ENCODE assay signal across 1 cellular context in genomic region chr15:101107625-101108457, GRCh38.
TF ChIP-seq lines count a peak whose summit lies in the region.

No MANE protein-coding gene starts in this region.

TF ChIP-seq in K562, 482 proteins besides CTCF, POLR2A, EP300 and RAD21 (continued from another document and continues in another):
- TF ChIP-seq ZBTB8A (IDR thresholded peaks at IDR 0.05; ENCODE audit: partially characterized antibody) = no peak
- TF ChIP-seq NR4A1 (CRISPR knock-in tag; IDR thresholded peaks at IDR 0.05) = no peak
- TF ChIP-seq NR4A1 (tag; IDR thresholded peaks at IDR 0.05) = 0 out of 2 replicates have a peak, but pooled peaks have one; percentile 37
- TF ChIP-seq POLR2AphosphoS5 (IDR thresholded peaks at IDR 0.05; ENCODE audit: control insufficient read depth, insufficient read depth, low read depth, low read length) = peak; percentile 51; the same call in 1 of the 2 replicates
- peak; percentile 95 for TF ChIP-seq CBFA2T3 (IDR thresholded peaks at IDR 0.05)
- TF ChIP-seq PRDM10 (IDR thresholded peaks at IDR 0.05; ENCODE audit: partially characterized antibody) = peak; percentile 62
- no peak for TF ChIP-seq ELF4 (CRISPR knock-in tag; IDR thresholded peaks at IDR 0.05)
- peak; percentile 88 for TF ChIP-seq ARID1B (IDR thresholded peaks at IDR 0.05)
- TF ChIP-seq C11orf30 (IDR thresholded peaks at IDR 0.05; ENCODE audit: low read depth) = no peak
- TF ChIP-seq CEBPG (CRISPR knock-in tag; IDR thresholded peaks at IDR 0.05) = no peak
- no peak for TF ChIP-seq CEBPG (tag; conservative IDR thresholded peaks at IDR 0.05 in 1 of 2, IDR thresholded peaks at IDR 0.05 in 1 of 2)
- TF ChIP-seq PHB2 (IDR thresholded peaks at IDR 0.05; ENCODE audit: low read depth) = peak; percentile 61
- peak; percentile 77 for TF ChIP-seq SMAD4 (CRISPR knock-in tag; conservative IDR thresholded peaks at IDR 0.05)
- no peak; the same call in 1 of the 2 replicates for TF ChIP-seq CXXC5 (CRISPR knock-in tag; IDR thresholded peaks at IDR 0.05)
- no peak for TF ChIP-seq ZNF143 (CRISPR knock-in tag; IDR thresholded peaks at IDR 0.05)
- TF ChIP-seq CCNT2 (IDR thresholded peaks at IDR 0.05; ENCODE audit: borderline replicate concordance, extremely low read depth, insufficient read length, low read depth, low read length) = peak; percentile 35
- TF ChIP-seq, protein P1, sequence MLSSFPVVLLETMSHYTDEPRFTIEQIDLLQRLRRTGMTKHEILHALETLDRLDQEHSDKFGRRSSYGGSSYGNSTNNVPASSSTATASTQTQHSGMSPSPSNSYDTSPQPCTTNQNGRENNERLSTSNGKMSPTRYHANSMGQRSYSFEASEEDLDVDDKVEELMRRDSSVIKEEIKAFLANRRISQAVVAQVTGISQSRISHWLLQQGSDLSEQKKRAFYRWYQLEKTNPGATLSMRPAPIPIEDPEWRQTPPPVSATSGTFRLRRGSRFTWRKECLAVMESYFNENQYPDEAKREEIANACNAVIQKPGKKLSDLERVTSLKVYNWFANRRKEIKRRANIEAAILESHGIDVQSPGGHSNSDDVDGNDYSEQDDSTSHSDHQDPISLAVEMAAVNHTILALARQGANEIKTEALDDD (IDR thresholded peaks at IDR 0.05) = no peak
- TF ChIP-seq, protein P2, sequence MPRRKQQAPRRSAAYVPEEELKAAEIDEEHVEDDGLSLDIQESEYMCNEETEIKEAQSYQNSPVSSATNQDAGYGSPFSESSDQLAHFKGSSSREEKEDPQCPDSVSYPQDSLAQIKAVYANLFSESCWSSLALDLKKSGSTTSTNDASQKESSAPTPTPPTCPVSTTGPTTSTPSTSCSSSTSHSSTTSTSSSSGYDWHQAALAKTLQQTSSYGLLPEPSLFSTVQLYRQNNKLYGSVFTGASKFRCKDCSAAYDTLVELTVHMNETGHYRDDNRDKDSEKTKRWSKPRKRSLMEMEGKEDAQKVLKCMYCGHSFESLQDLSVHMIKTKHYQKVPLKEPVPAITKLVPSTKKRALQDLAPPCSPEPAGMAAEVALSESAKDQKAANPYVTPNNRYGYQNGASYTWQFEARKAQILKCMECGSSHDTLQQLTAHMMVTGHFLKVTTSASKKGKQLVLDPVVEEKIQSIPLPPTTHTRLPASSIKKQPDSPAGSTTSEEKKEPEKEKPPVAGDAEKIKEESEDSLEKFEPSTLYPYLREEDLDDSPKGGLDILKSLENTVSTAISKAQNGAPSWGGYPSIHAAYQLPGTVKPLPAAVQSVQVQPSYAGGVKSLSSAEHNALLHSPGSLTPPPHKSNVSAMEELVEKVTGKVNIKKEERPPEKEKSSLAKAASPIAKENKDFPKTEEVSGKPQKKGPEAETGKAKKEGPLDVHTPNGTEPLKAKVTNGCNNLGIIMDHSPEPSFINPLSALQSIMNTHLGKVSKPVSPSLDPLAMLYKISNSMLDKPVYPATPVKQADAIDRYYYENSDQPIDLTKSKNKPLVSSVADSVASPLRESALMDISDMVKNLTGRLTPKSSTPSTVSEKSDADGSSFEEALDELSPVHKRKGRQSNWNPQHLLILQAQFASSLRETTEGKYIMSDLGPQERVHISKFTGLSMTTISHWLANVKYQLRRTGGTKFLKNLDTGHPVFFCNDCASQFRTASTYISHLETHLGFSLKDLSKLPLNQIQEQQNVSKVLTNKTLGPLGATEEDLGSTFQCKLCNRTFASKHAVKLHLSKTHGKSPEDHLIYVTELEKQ (CRISPR knock-in tag; IDR thresholded peaks at IDR 0.05) = no peak
- TF ChIP-seq WHSC1 (IDR thresholded peaks at IDR 0.05; ENCODE audit: low read length) = no peak
- no peak for TF ChIP-seq SMAD1 (IDR thresholded peaks at IDR 0.05; ENCODE audit: low read depth, low read length, partially characterized antibody)
- peak; percentile 95 for TF ChIP-seq TEAD4 (IDR thresholded peaks at IDR 0.05; ENCODE audit: low read length)
- no peak for TF ChIP-seq TEAD4 (CRISPR knock-in tag; IDR thresholded peaks at IDR 0.05; ENCODE audit: borderline replicate concordance)
- TF ChIP-seq ZNF133 (CRISPR knock-in tag; IDR thresholded peaks at IDR 0.05) = no peak
- peak; percentile 47; the same call in 1 of the 2 replicates for TF ChIP-seq SP1 (CRISPR knock-in tag; IDR thresholded peaks at IDR 0.05)
- no peak for TF ChIP-seq MCM2 (IDR thresholded peaks at IDR 0.05; ENCODE audit: low read depth)
- TF ChIP-seq FOXJ3 (CRISPR knock-in tag; IDR thresholded peaks at IDR 0.05) = no peak
- peak in 1 of 2 experiments; percentile 68; a peak in 1 of 4 replicates for TF ChIP-seq ZMIZ1 (IDR thresholded peaks at IDR 0.05; ENCODE audit: low read depth in 2 of 2, low read length in 2 of 2)
- TF ChIP-seq ZNF436 (CRISPR knock-in tag; IDR thresholded peaks at IDR 0.05) = no peak
- no peak for TF ChIP-seq ZNF121 (CRISPR knock-in tag; conservative IDR thresholded peaks at IDR 0.05)
- TF ChIP-seq KDM1A (IDR thresholded peaks at IDR 0.05) = peak; percentile 84 to 88
- TF ChIP-seq TARDBP (IDR thresholded peaks at IDR 0.05) = no peak
- no peak for TF ChIP-seq TGIF2 (CRISPR knock-in tag; IDR thresholded peaks at IDR 0.05)
- peak; percentile 49; the same call in 1 of the 2 replicates for TF ChIP-seq FOSL1 (tag; conservative IDR thresholded peaks at IDR 0.05)
- peak; percentile 89 for TF ChIP-seq NCOR1 (IDR thresholded peaks at IDR 0.05)
- peak; percentile 85 for TF ChIP-seq FOXM1 (IDR thresholded peaks at IDR 0.05; ENCODE audit: low read depth)
- TF ChIP-seq FOXM1 (CRISPR knock-in tag; IDR thresholded peaks at IDR 0.05; ENCODE audit: low read depth) = no peak
- TF ChIP-seq TRIM24 (IDR thresholded peaks at IDR 0.05) = peak; percentile 74 to 77
- peak; percentile 75 for TF ChIP-seq NFIC (IDR thresholded peaks at IDR 0.05)
- TF ChIP-seq, protein P3, sequence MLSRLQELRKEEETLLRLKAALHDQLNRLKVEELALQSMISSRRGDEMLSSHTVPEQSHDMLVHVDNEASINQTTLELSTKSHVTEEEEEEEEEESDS (CRISPR knock-in tag; IDR thresholded peaks at IDR 0.05) = no peak
- TF ChIP-seq, protein P4, sequence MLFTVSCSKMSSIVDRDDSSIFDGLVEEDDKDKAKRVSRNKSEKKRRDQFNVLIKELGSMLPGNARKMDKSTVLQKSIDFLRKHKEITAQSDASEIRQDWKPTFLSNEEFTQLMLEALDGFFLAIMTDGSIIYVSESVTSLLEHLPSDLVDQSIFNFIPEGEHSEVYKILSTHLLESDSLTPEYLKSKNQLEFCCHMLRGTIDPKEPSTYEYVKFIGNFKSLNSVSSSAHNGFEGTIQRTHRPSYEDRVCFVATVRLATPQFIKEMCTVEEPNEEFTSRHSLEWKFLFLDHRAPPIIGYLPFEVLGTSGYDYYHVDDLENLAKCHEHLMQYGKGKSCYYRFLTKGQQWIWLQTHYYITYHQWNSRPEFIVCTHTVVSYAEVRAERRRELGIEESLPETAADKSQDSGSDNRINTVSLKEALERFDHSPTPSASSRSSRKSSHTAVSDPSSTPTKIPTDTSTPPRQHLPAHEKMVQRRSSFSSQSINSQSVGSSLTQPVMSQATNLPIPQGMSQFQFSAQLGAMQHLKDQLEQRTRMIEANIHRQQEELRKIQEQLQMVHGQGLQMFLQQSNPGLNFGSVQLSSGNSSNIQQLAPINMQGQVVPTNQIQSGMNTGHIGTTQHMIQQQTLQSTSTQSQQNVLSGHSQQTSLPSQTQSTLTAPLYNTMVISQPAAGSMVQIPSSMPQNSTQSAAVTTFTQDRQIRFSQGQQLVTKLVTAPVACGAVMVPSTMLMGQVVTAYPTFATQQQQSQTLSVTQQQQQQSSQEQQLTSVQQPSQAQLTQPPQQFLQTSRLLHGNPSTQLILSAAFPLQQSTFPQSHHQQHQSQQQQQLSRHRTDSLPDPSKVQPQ (CRISPR knock-in tag; IDR thresholded peaks at IDR 0.05; ENCODE audit: borderline replicate concordance) = no peak
- no peak for TF ChIP-seq NR2C1 (IDR thresholded peaks at IDR 0.05)
- TF ChIP-seq NR2C1 (tag; IDR thresholded peaks at IDR 0.05) = 0 out of 2 replicates have a peak, but pooled peaks have one; percentile 28
- TF ChIP-seq POLR3A (IDR thresholded peaks at IDR 0.05; ENCODE audit: borderline replicate concordance, extremely low read depth, insufficient read depth, insufficient read length) = no peak
- no peak for TF ChIP-seq ZNF3 (CRISPR knock-in tag; IDR thresholded peaks at IDR 0.05)
- TF ChIP-seq PHB (CRISPR knock-in tag; IDR thresholded peaks at IDR 0.05) = no peak
- TF ChIP-seq SREBF2 (CRISPR knock-in tag; IDR thresholded peaks at IDR 0.05) = no peak
- TF ChIP-seq ZNF146 (CRISPR knock-in tag; IDR thresholded peaks at IDR 0.05; ENCODE audit: unreplicated experiment) = no peak
- TF ChIP-seq FOXA3 (CRISPR knock-in tag; conservative IDR thresholded peaks at IDR 0.05 in 1 of 2, IDR thresholded peaks at IDR 0.05 in 1 of 2) = peak in 1 of 2 experiments; percentile 74; a peak in 2 of 4 replicates
- no peak for TF ChIP-seq ARID2 (IDR thresholded peaks at IDR 0.05)
- no peak for TF ChIP-seq FOXA1 (IDR thresholded peaks at IDR 0.05; ENCODE audit: borderline replicate concordance)
- TF ChIP-seq ARID3B (CRISPR knock-in tag; IDR thresholded peaks at IDR 0.05; ENCODE audit: borderline replicate concordance) = no peak
- TF ChIP-seq VEZF1 (CRISPR knock-in tag; IDR thresholded peaks at IDR 0.05) = peak; percentile 83
- no peak for TF ChIP-seq KDM2B (CRISPR knock-in tag; IDR thresholded peaks at IDR 0.05)
- peak; percentile 28; the same call in 1 of the 2 replicates for TF ChIP-seq DMBX1 (CRISPR knock-in tag; IDR thresholded peaks at IDR 0.05; ENCODE audit: borderline replicate concordance)
- TF ChIP-seq ZNF583 (CRISPR knock-in tag; IDR thresholded peaks at IDR 0.05) = no peak
- TF ChIP-seq CBFA2T2 (conservative IDR thresholded peaks at IDR 0.05) = peak; percentile 92
- TF ChIP-seq PHF20 (IDR thresholded peaks at IDR 0.05; ENCODE audit: partially characterized antibody) = no peak
- TF ChIP-seq RFX5 (IDR thresholded peaks at IDR 0.05; ENCODE audit: low read depth, low read length) = no peak
- TF ChIP-seq ZNF785 (CRISPR knock-in tag; IDR thresholded peaks at IDR 0.05) = no peak
